22 cellular contexts compared by ENCODE assay signal in genomic region chr1:29243863-29244185, GRCh38. TPM values are rescaled to one million over a fixed set of nuclear protein-coding genes. Genes with fewer than 3 reads are reported as not detected.
DNase-seq lines count a peak whose midpoint lies in the region; ATAC-seq and TF ChIP-seq lines count a peak whose summit lies in the region.
"Had no signal": no experiment of that assay in that cellular context is flagged by ENCODE, and none has a peak within 500 bp of the region (broad histone marks: within the 10 kb centered on the region; RNA-seq: fewer than 3 reads in every experiment).

No MANE protein-coding gene starts in this region.

- H3K9me3 ChIP-seq in SK-N-SH: no peaks in the 10 kb centered on the region
- H3K9me3 ChIP-seq: right lobe of liver had no signal

- H3K27me3 ChIP-seq in SK-N-SH (ENCODE audit: insufficient read depth): no peaks in the 10 kb centered on the region
- H3K27me3 ChIP-seq: right lobe of liver had no signal

- no peak for TF ChIP-seq EP300 in SK-N-SH (IDR thresholded peaks at IDR 0.05; ENCODE audit: borderline replicate concordance in 1 of 2, low read depth in 1 of 2, low read length in 1 of 2)

- H3K4me3 ChIP-seq in SK-N-SH (ENCODE audit: low read depth in 2 of 2, low read length in 1 of 2): no peak overlapping the region
- no peak overlapping the region for H3K4me3 ChIP-seq in astrocyte of the cerebellum (ENCODE audit: low read depth, low read length)
- H3K4me3 ChIP-seq: neural progenitor cell, right lobe of liver had no signal

- H3K9me2 ChIP-seq in SK-N-SH: no peaks in the 10 kb centered on the region

- no peaks in the 10 kb centered on the region for H3F3A ChIP-seq in SK-N-SH (replicated peaks; ENCODE audit: insufficient read depth)

- DNase-seq in SK-N-SH (no peak), astrocyte of the cerebellum (ENCODE audit: low read depth) (peak; percentile 88), foreskin melanocyte (peak; percentile 52), NCI-H510A (lab: John Stamatoyannopoulos, UW) (no peak), NCI-H2029 treated with DMSO at 0.1 percent for 48 hours (lab: John Stamatoyannopoulos, UW) (no peak)
- no peak for DNase-seq in stimulated activated CD4-positive, alpha-beta T cell treated with anti-CD3 and anti-CD28 coated beads, Interleukin-15, amount 100 ng/mL, for 24 hours
- DNase-seq in activated T-cell treated with anti-CD3 and anti-CD28 coated beads, Interleukin-2, amount 50 U/mL, for 1 hour: no peak
- DNase-seq: activated CD4-positive, alpha-beta T cell treated with anti-CD3 and anti-CD28 coated beads for 4 hours; activated CD8-positive, alpha-beta memory T cell treated with anti-CD3 and anti-CD28 coated beads, Interleukin-2, amount 50 U/mL, for 48 hours; activated naive CD4-positive, alpha-beta T cell treated with anti-CD3 and anti-CD28 coated beads, Interleukin-2, amount 50 U/mL, for 16 hours; CD4-positive, alpha-beta memory T cell; DND-41; H9; immature natural killer cell; NCI-H2171; right lobe of liver; stimulated activated CD4-positive, alpha-beta T cell treated with anti-CD3 and anti-CD28 coated beads, Interleukin-4, amount 100 ng/mL, for 24 hours had no signal

- no peak overlapping the region for H2AFZ ChIP-seq in SK-N-SH (ENCODE audit: low read depth)
- H2AFZ ChIP-seq: neural progenitor cell had no signal

- H4K20me1 ChIP-seq in SK-N-SH (ENCODE audit: insufficient read depth): no peaks in the 10 kb centered on the region

- H3K4me1 ChIP-seq in SK-N-SH (ENCODE audit: control insufficient read depth in 1 of 2, insufficient read depth in 2 of 2, low read depth in 1 of 2, low read length in 1 of 2): peaks cover 6 to 71% of the 10 kb centered on the region in 2 experiments; a peak in 2 of 4 replicates

- H3K4me2 ChIP-seq in SK-N-SH: peak overlapping the region; percentile 26; the same call in 1 of the 2 replicates
- H3K4me2 ChIP-seq: neural progenitor cell had no signal

- no peak for TF ChIP-seq CTCF in SK-N-SH (IDR thresholded peaks at IDR 0.05)
- TF ChIP-seq CTCF in astrocyte of the cerebellum (IDR thresholded peaks at IDR 0.05; ENCODE audit: low read depth, low read length, missing control alignments): no peak

- no peak for TF ChIP-seq RAD21 in SK-N-SH (IDR thresholded peaks at IDR 0.05; ENCODE audit: low read length)

- no peaks in the 10 kb centered on the region for H3K36me3 ChIP-seq in SK-N-SH (replicated peaks in 1 of 2; ENCODE audit: control insufficient read depth in 1 of 2, insufficient read depth in 2 of 2, low read length in 1 of 2)
- H3K36me3 ChIP-seq: neural progenitor cell, right lobe of liver had no signal

- CTCF ChIA-PET in SK-N-SH (lab: Yijun Ruan, JAX): interaction anchor here (1.0 to 5.1 kb wide), 8 partner anchors 15 to 873 kb away, joined by 3 to 23 read pairs (median 4); no protein-coding TSS in a partner anchor

- WGBS in SK-N-SH (ENCODE audit: low lambda C conversion rate): 26% methylated on average over 2 of the region's 2 CpGs

- no peak overlapping the region for H3K27ac ChIP-seq in SK-N-SH (ENCODE audit: low read depth in 2 of 2, low read length in 1 of 2)
- H3K27ac ChIP-seq: 22Rv1, neural progenitor cell, right lobe of liver, RWPE1 had no signal

- in situ Hi-C loops in astrocyte of the cerebellum (cut with HindIII; ENCODE audit: low sequenced_read_pairs): loop anchor here (25.0 kb wide), 3 partner anchors 143 to 868 kb away; no protein-coding TSS in a partner anchor

- ATAC-seq in SK-N-SH treated with all-trans-retinoic acid at 6 μM for 48 hours: no peak
- ATAC-seq: HepG2, right lobe of liver had no signal

- H3K79me2 ChIP-seq in SK-N-SH (ENCODE audit: insufficient read depth): no peaks in the 10 kb centered on the region

- POLR2A ChIA-PET in SK-N-SH (lab: Yijun Ruan, JAX): no interaction called here

- H3K9ac ChIP-seq in SK-N-SH: no peak overlapping the region
- H3K9ac ChIP-seq: neural progenitor cell had no signal

TF ChIP-seq in SK-N-SH, 30 proteins besides CTCF, POLR2A, EP300 and RAD21 (continues in another document):
- TF ChIP-seq USF1 (IDR thresholded peaks at IDR 0.05; ENCODE audit: borderline replicate concordance, low read depth) (no peak), PBX3 (IDR thresholded peaks at IDR 0.05) (no peak), NFIC (IDR thresholded peaks at IDR 0.05; ENCODE audit: borderline replicate concordance) (peak; percentile 25; the same call in 1 of the 2 replicates), FOSL2 (IDR thresholded peaks at IDR 0.05; ENCODE audit: borderline replicate concordance, low read depth) (0 out of 2 replicates have a peak, but pooled peaks have one; percentile 36), TCF12 (IDR thresholded peaks at IDR 0.05) (0 out of 2 replicates have a peak, but pooled peaks have one; percentile 10), JUND (IDR thresholded peaks at IDR 0.05) (no peak), USF2 (IDR thresholded peaks at IDR 0.05; ENCODE audit: borderline replicate concordance, low read depth, low read length) (no peak), MXI1 (IDR thresholded peaks at IDR 0.05; ENCODE audit: low read depth, low read length) (no peak)

TF ChIP-seq in SK-N-SH treated with all-trans-retinoic acid at 6 μM for 48 hours, 23 proteins besides CTCF, POLR2A, EP300 and RAD21:
- TF ChIP-seq ESRRG (CRISPR knock-in tag; IDR thresholded peaks at IDR 0.05) (no peak), CSDC2 (CRISPR knock-in tag; IDR thresholded peaks at IDR 0.05) (no peak), BACH2 (CRISPR knock-in tag; IDR thresholded peaks at IDR 0.05; ENCODE audit: borderline replicate concordance) (no peak), ARNTL (CRISPR knock-in tag; IDR thresholded peaks at IDR 0.05; ENCODE audit: borderline replicate concordance, low read depth) (no peak), POU6F1 (CRISPR knock-in tag; IDR thresholded peaks at IDR 0.05; ENCODE audit: borderline replicate concordance, low read depth) (no peak)

RNA-seq across cellular contexts. Expression of gene PTPRU, which starts 7.5 kb away (rescaled TPM):
- polyA plus RNA-seq in SK-N-SH (2012; rRNA removed): 2.9 and 3.5 TPM in 2 replicates
- 1.5 and 2.9 TPM in 2 replicates for polyA plus RNA-seq in SK-N-SH (2012; cell fraction: cytosol; rRNA removed)
- 6.8 and 12.6 TPM in 2 replicates for polyA plus RNA-seq in SK-N-SH (2012; cell fraction: nucleus; rRNA removed)
- polyA plus RNA-seq: CD4-positive, alpha-beta memory T cell; immature natural killer cell had no signal

RNA-seq across cellular contexts. Expression of gene MECR, which starts 13.1 kb away (rescaled TPM):
- polyA plus RNA-seq in SK-N-SH (2012; rRNA removed): 38.3 and 38.7 TPM in 2 replicates
- 28.6 and 32.9 TPM in 2 replicates for polyA plus RNA-seq in SK-N-SH (2012; cell fraction: cytosol; rRNA removed)
- polyA plus RNA-seq in SK-N-SH (2012; cell fraction: nucleus; rRNA removed): 48.3 and 55.4 TPM in 2 replicates

Comparison
In these comparisons a context has a peak if more than half of its experiments do, and no peak if none do; other contexts are left out.
1. DNase-seq: peak in astrocyte of the cerebellum (single experiment) and foreskin melanocyte (single experiment); none in SK-N-SH (single experiment), stimulated activated CD4-positive, alpha-beta T cell treated with anti-CD3 and anti-CD28 coated beads, Interleukin-15, amount 100 ng/mL, for 24 hours (single experiment), activated T-cell treated with anti-CD3 and anti-CD28 coated beads, Interleukin-2, amount 50 U/mL, for 1 hour (single experiment), NCI-H510A (single experiment) and NCI-H2029 treated with DMSO at 0.1 percent for 48 hours (single experiment).